ENCODE assay signal across 8 cellular contexts in the genomic region with DNA sequence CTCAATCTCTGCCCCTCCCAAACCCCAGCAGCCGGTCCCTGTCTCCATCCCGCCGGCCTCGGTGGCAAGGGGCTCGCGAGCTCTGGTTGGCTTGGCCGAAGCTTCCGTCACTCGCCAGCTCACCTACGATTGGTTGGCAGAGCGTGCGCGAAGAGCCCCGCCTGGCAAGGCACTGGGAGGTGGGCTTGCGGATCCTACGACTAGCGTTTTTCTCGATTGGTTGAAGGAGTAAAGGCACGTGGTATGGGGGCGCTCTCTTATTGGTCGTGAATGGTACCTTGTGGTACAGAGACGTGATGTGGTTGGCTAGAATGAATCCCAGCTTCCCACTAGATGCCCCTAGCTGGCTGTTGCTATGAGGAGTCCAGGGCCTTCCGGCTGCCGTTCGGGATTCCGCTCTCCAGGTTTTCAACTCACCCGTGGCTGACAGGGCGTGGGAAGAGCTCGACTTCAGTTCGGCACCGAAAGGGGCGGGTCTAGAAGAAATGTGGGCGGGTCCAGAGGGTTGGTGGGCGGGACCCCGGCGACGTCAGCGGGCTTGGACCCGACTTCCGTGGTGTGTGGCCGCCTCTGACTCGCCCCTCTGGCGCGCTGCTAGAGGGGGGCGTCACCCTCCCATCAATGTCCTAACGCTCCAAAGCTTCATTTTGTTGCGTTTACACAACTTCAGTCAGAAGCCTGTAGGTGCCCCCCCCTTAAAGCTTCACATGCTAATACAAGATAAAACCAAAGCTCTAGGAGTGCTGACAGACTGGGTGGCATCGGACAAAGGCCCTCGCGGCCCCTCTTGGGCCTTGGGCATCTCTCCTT. TPM values are rescaled to one million over a fixed set of nuclear protein-coding genes. Genes with fewer than 3 reads are reported as not detected.
A peak's percentile ranks its signal among the peaks of the same experiment; 100 is the strongest.
DNase-seq lines count a peak whose midpoint lies in the region; ATAC-seq and TF ChIP-seq lines count a peak whose summit lies in the region.

No MANE protein-coding gene starts in this region.

- DNase-seq in DMS153 treated with DMSO at 0.1 percent for 48 hours (lab: John Stamatoyannopoulos, UW; ENCODE audit: unreplicated experiment) = peak; percentile 99
- peak; percentile 100 for DNase-seq in Jurkat, Clone E6-1 (ENCODE audit: low read depth, low spot score)
- DNase-seq in PC-3 = peak; percentile 96
- DNase-seq in activated T-cell treated with anti-CD3 and anti-CD28 coated beads, Interleukin-2, amount 50 U/mL, for 24 hours = peak; percentile 100
- peak; percentile 100 for DNase-seq in epithelial cell of proximal tubule (ENCODE audit: low read depth)
- peak; percentile 99 to 100 (median 99) for DNase-seq in mucosa of descending colon
- peak; percentile 92 to 95 for DNase-seq in stimulated activated CD8-positive, alpha-beta memory T cell treated with anti-CD3 and anti-CD28 coated beads, Interleukin-4, amount 100 ng/mL, for 1 hour (ENCODE audit: low read depth in 2 of 2, low spot score in 1 of 2)

- H3K36me3 ChIP-seq in PC-3 (ENCODE audit: low read depth, low read length) (no peaks in the 10 kb centered on the region), mucosa of descending colon (ENCODE audit: low read depth) (peaks cover 5% of the 10 kb centered on the region)

- H3K4me1 ChIP-seq in PC-3 (ENCODE audit: insufficient read depth, low read length) = peaks cover 9% of the 10 kb centered on the region
- H3K4me1 ChIP-seq in mucosa of descending colon (ENCODE audit: low read depth) = peaks cover 27% of the 10 kb centered on the region

- H3K79me2 ChIP-seq in PC-3 (ENCODE audit: low read length) = peaks cover 33% of the 10 kb centered on the region

- H3K9me2 ChIP-seq in PC-3 (replicated peaks; ENCODE audit: low read length) = no peaks in the 10 kb centered on the region

- POLR2A ChIA-PET in PC-3 (lab: Charles Lee; ENCODE audit: unreplicated experiment) = interaction anchor here (0.5 to 0.7 kb wide), 8 partner anchors 9 to 1555 kb away, joined by 3 to 22 read pairs (median 4); a partner anchor contains a TSS

- no peaks in the 10 kb centered on the region for H3K9me3 ChIP-seq in PC-3 (ENCODE audit: low read length)
- no peaks in the 10 kb centered on the region for H3K9me3 ChIP-seq in mucosa of descending colon

- intact Hi-C loops in PC-3 (cut with micrococcal nuclease) (loop anchor here (2.0 to 10.0 kb wide), 5 partner anchors 60 to 1652 kb away; a partner anchor contains a TSS), mucosa of descending colon (cut with DNase I, micrococcal nuclease) (no loop called here)

- peak overlapping the region; percentile 94 for H3K4me3 Mint-ChIP-seq in activated T-cell treated with anti-CD3 and anti-CD28 coated beads, Interleukin-2, amount 50 U/mL, for 24 hours

- no peaks in the 10 kb centered on the region for H3K27me3 ChIP-seq in PC-3 (ENCODE audit: low read length)

- BruUV-seq in PC-3 (replicated peaks; lab: Mats Ljungman, UMichigan) = TSS peak; percentile 84

- H3K4me3 ChIP-seq in Jurkat, Clone E6-1 (ENCODE audit: low read length) = peak overlapping the region; percentile 68
- H3K4me3 ChIP-seq in PC-3 (ENCODE audit: low read length) = peak overlapping the region; percentile 99
- H3K4me3 ChIP-seq in epithelial cell of proximal tubule (ENCODE audit: low read depth, low read length) = peak overlapping the region; percentile 91
- H3K4me3 ChIP-seq in mucosa of descending colon = peak overlapping the region; percentile 38

- H4K20me1 ChIP-seq in PC-3 (ENCODE audit: low read length) = no peaks in the 10 kb centered on the region

- TF ChIP-seq CTCF in PC-3 (conservative IDR thresholded peaks at IDR 0.05; ENCODE audit: low read depth, low read length) (no peak), epithelial cell of proximal tubule (conservative IDR thresholded peaks at IDR 0.05; ENCODE audit: low read depth, low read length) (no peak), mucosa of descending colon (IDR thresholded peaks at IDR 0.05) (peak; percentile 16)

- CTCF ChIA-PET in PC-3 (lab: Charles Lee) = interaction anchor here (0.6 kb wide), 1 partner anchor 1471 kb away, joined by 3 read pairs; no protein-coding TSS in a partner anchor

- H3K27ac ChIP-seq in PC-3 (ENCODE audit: low read length) = peak overlapping the region; percentile 94

- H3K27me3 Mint-ChIP-seq in activated T-cell treated with anti-CD3 and anti-CD28 coated beads, Interleukin-2, amount 50 U/mL, for 24 hours = peaks cover 3% of the 10 kb centered on the region

- H2AFZ ChIP-seq in PC-3 (ENCODE audit: low read length) = peak overlapping the region; percentile 100

- H3K4me2 ChIP-seq in PC-3 (ENCODE audit: low read length) = peak overlapping the region; percentile 100

- peak overlapping the region; percentile 98 for H3K9ac ChIP-seq in PC-3 (ENCODE audit: low read length)

- ATAC-seq in GM21717 (IDR thresholded peaks at IDR 0.05; ENCODE audit: unreplicated experiment) = peak; percentile 87
- peak; percentile 80 for ATAC-seq in PC-3
- peak; percentile 89 for ATAC-seq in mucosa of descending colon

- H3K4me1 Mint-ChIP-seq in activated T-cell treated with anti-CD3 and anti-CD28 coated beads, Interleukin-2, amount 50 U/mL, for 24 hours (ENCODE audit: low read depth) = peaks cover 34% of the 10 kb centered on the region

- H3K27ac Mint-ChIP-seq in activated T-cell treated with anti-CD3 and anti-CD28 coated beads, Interleukin-2, amount 50 U/mL, for 24 hours = peak overlapping the region; percentile 97

- no peaks in the 10 kb centered on the region for H3F3A ChIP-seq in PC-3 (ENCODE audit: low read length, unreplicated experiment)

- H3K36me3 Mint-ChIP-seq in activated T-cell treated with anti-CD3 and anti-CD28 coated beads, Interleukin-2, amount 50 U/mL, for 24 hours (ENCODE audit: low read depth) = peaks cover 18% of the 10 kb centered on the region

- no peaks in the 10 kb centered on the region for H3K9me3 Mint-ChIP-seq in activated T-cell treated with anti-CD3 and anti-CD28 coated beads, Interleukin-2, amount 50 U/mL, for 24 hours

RNA-seq across cellular contexts. Expression of a gene that starts 0.8 kb away (rescaled TPM):
- polyA plus RNA-seq in Jurkat, Clone E6-1 (2012; ENCODE audit: insufficient read depth, insufficient read length) = 16.2 TPM
- total RNA-seq in PC-3 (2014; rRNA removed) = 15.2 and 20.3 TPM in 2 replicates
- 12.9 and 17.5 TPM in 2 replicates for total RNA-seq in epithelial cell of proximal tubule
- 10 to 100 TPM; 25.5 to 32.5 (median 29.8) TPM for total RNA-seq in mucosa of descending colon

Comparison
In these comparisons a context has a peak if more than half of its experiments do, and no peak if none do; other contexts are left out.
1. Peak in every context shown above with its lines: DNase-seq, ATAC-seq, H3K4me3 ChIP-seq and H3K27ac ChIP-seq.
2. H3K4me3 ChIP-seq: peak in every context shown above with its lines; median percentile 99 in PC-3; 91 in epithelial cell of proximal tubule; 68 in Jurkat, Clone E6-1; 38 in mucosa of descending colon.